ENCODE assay signal across 7 cellular contexts in the genomic region with DNA sequence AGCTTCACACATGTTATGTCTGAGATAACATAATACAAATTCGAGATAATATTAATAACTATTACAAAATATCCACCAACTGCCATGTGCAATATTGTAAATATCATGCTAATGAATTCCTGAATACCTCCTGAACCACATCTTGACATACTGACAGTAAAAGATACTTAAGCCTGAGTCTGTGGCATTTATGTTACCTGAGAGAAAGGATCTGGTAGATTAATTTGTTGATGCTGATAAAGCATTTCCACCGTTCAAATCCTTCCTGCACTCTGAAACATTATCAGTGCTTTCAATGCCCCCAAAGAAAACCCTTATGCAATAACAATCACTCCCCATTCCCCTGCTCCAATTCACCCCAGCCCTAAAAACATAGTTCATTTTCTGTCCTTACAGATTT.
"Had no signal": no experiment of that assay in that cellular context is flagged by ENCODE, and none has a peak within 500 bp of the region (broad histone marks: within the 10 kb centered on the region; RNA-seq: fewer than 3 reads in every experiment).

No MANE protein-coding gene starts in this region.

- FAIRE-seq: GM12878, GM12891, GM12892, GM18507, GM19239 had no signal

- DNase-seq: GDM1, GF-D8 had no signal

- H3K4me3 ChIP-seq: GM12878 had no signal
